In genomic region chr1:200967693-200968468, GRCh38 we compare ENCODE assay signal across 22 cellular contexts. TPM values are rescaled to one million over a fixed set of nuclear protein-coding genes. Genes with fewer than 3 reads are reported as not detected.
DNase-seq lines count a peak whose midpoint lies in the region; ATAC-seq and TF ChIP-seq lines count a peak whose summit lies in the region.
"Had no signal": no experiment of that assay in that cellular context is flagged by ENCODE, and none has a peak within 500 bp of the region (broad histone marks: within the 10 kb centered on the region; RNA-seq: fewer than 3 reads in every experiment).

No MANE protein-coding gene starts in this region.

- H2AFZ ChIP-seq in neuronal stem cell (ENCODE audit: low read length), result no peak overlapping the region

- peaks cover 7% of the 10 kb centered on the region for H4K20me1 ChIP-seq in BLaER1

- H2BK120ac ChIP-seq in neuronal stem cell (ENCODE audit: low read depth, low read length), result no peak overlapping the region

- peak overlapping the region in 4 of 5 experiments; percentile 53 to 91 (median 66) for H3K27ac Mint-ChIP-seq in brain
- H3K27ac Mint-ChIP-seq: HFFc6 had no signal

- H3K36me3 ChIP-seq in BLaER1 (peaks cover 23% of the 10 kb centered on the region), H7 (replicated peaks; ENCODE audit: control insufficient read depth, insufficient read depth, low read length) (no peaks in the 10 kb centered on the region), neuronal stem cell (replicated peaks in 1 of 2; ENCODE audit: control insufficient read depth in 2 of 2, insufficient read depth in 2 of 2, low read length in 2 of 2) (peaks cover 0 to 5% of the 10 kb centered on the region in 2 donors), WERI-Rb-1 (peaks cover 38% of the 10 kb centered on the region)

- no CpG with 5 or more reads among the region's 11 CpGs for WGBS in neuronal stem cell (ENCODE audit: extremely low coverage in 2 of 2, insufficient read length in 2 of 2, insufficient replicate concordance in 1 of 2), 2 donors

- peaks cover 0 to 4% (median 0%) of the 10 kb centered on the region in 5 experiments for H3K9me3 Mint-ChIP-seq in brain
- H3K9me3 Mint-ChIP-seq: HFFc6 had no signal

- H3K4me1 ChIP-seq in BLaER1 (peaks cover 41% of the 10 kb centered on the region), neuronal stem cell (ENCODE audit: control insufficient read depth in 2 of 2, insufficient read depth in 1 of 2, low read depth in 1 of 2, low read length in 2 of 2) (peaks cover 0 to 3% of the 10 kb centered on the region in 2 donors)

- no peak overlapping the region for H2BK15ac ChIP-seq in neuronal stem cell (ENCODE audit: low read length)

- H3K4me2 ChIP-seq in BLaER1 (no peak overlapping the region), neuronal stem cell (ENCODE audit: insufficient read depth, low read length, poor library complexity, severe bottlenecking) (no peak overlapping the region)

- H3K9me3 ChIP-seq in BLaER1, result no peaks in the 10 kb centered on the region
- no peaks in the 10 kb centered on the region for H3K9me3 ChIP-seq in neuronal stem cell (replicated peaks in 1 of 2; ENCODE audit: control insufficient read depth in 2 of 2, insufficient read depth in 1 of 2, low read depth in 1 of 2, low read length in 2 of 2)
- no peaks in the 10 kb centered on the region for H3K9me3 ChIP-seq in WERI-Rb-1 (ENCODE audit: severe bottlenecking)

- TF ChIP-seq CTCF in brain (conservative IDR thresholded peaks at IDR 0.05) (no peak), WERI-Rb-1 (IDR thresholded peaks at IDR 0.05; ENCODE audit: low read depth, low read length) (no peak)

- no peak overlapping the region for H4K91ac ChIP-seq in neuronal stem cell (ENCODE audit: low read depth, low read length, poor library complexity)

- no peaks in the 10 kb centered on the region for H3K79me1 ChIP-seq in neuronal stem cell (ENCODE audit: low read depth, low read length)

- peaks cover 3% of the 10 kb centered on the region for H3K36me3 Mint-ChIP-seq in brain

- H3K27me3 ChIP-seq in BLaER1, result no peaks in the 10 kb centered on the region
- no peaks in the 10 kb centered on the region for H3K27me3 ChIP-seq in H7 (ENCODE audit: control insufficient read depth, insufficient read depth, low read length)
- H3K27me3 ChIP-seq in neuronal stem cell (ENCODE audit: control insufficient read depth in 3 of 3, insufficient read depth in 3 of 3, low read depth in 1 of 3, low read length in 3 of 3), result no peaks in the 10 kb centered on the region
- no peaks in the 10 kb centered on the region for H3K27me3 ChIP-seq in WERI-Rb-1 (ENCODE audit: insufficient read depth, low read depth, severe bottlenecking)

- no peak overlapping the region for H3K4ac ChIP-seq in neuronal stem cell (ENCODE audit: low read length)

- H3K27me3 Mint-ChIP-seq in brain, result peaks cover 12% of the 10 kb centered on the region

- peaks cover 14% of the 10 kb centered on the region for H3K4me1 Mint-ChIP-seq in brain

- peak overlapping the region; percentile 58 for H3K18ac ChIP-seq in neuronal stem cell (ENCODE audit: low read length)

- H2BK5ac ChIP-seq in neuronal stem cell (ENCODE audit: low read length), result no peak overlapping the region

- H2BK12ac ChIP-seq in neuronal stem cell (ENCODE audit: low read length), result no peak overlapping the region

- H3K14ac ChIP-seq in neuronal stem cell (ENCODE audit: low read length), result no peak overlapping the region

- H3K23ac ChIP-seq in neuronal stem cell (ENCODE audit: low read depth, low read length, poor library complexity), result peak overlapping the region; percentile 75

- peak overlapping the region; percentile 26; the same call in 1 of the 2 replicates for H3K27ac ChIP-seq in BLaER1
- no peak overlapping the region for H3K27ac ChIP-seq in neuronal stem cell (replicated peaks; ENCODE audit: low read length)
- no peak overlapping the region for H3K27ac ChIP-seq in WERI-Rb-1
- H3K27ac ChIP-seq: HL-60 had no signal

- no peak overlapping the region for H3K4me3 ChIP-seq in BLaER1
- no peak overlapping the region for H3K4me3 ChIP-seq in H7 (ENCODE audit: insufficient read depth, low read depth, low read length)
- no peak overlapping the region for H3K4me3 ChIP-seq in neuronal stem cell (ENCODE audit: low read length in 2 of 2)
- H3K4me3 ChIP-seq in WERI-Rb-1 (ENCODE audit: low read depth, low read length), result no peak overlapping the region

- DNase-seq in H7, result peak; percentile 34
- no peak for DNase-seq in neuronal stem cell (ENCODE audit: low spot score)
- DNase-seq in WERI-Rb-1, result no peak
- DNase-seq: C1 segment of cervical spinal cord, HFFc6, KBM-7, MM.1S, NCI-H1092 treated with DMSO at 0.1 percent for 48 hours, NCI-H1694, NCI-H2081, NCI-H2171, NCI-H345, NCI-H524 treated with DMSO at 0.1 percent for 48 hours, NCI-H82, SIG-M5 had no signal

- peak overlapping the region; percentile 26 for H4K8ac ChIP-seq in neuronal stem cell (ENCODE audit: low read depth, low read length)

- H3K4me3 Mint-ChIP-seq in brain, result no peak overlapping the region
- H3K4me3 Mint-ChIP-seq: HFFc6 had no signal

- H2AK5ac ChIP-seq in neuronal stem cell (ENCODE audit: low read depth, low read length), result peak overlapping the region; percentile 49

- H3K9ac ChIP-seq in BLaER1 (no peak overlapping the region), neuronal stem cell (ENCODE audit: low read depth, low read length, poor library complexity) (no peak overlapping the region)

- no peak for ATAC-seq in HG03439 (IDR thresholded peaks at IDR 0.05; ENCODE audit: unreplicated experiment)
- ATAC-seq in GM19023 (IDR thresholded peaks at IDR 0.05; ENCODE audit: unreplicated experiment), result no peak
- ATAC-seq: HepG2, Panc1 had no signal

RNA-seq across cellular contexts. Expression of gene KIF21B, which starts 55.6 kb away (rescaled TPM):
- total RNA-seq in H7 (2014; rRNA removed; shearing (Covaris generic)), result 12.7 and 14.1 TPM in 2 replicates
- 34.3 TPM for polyA plus RNA-seq in brain (ENCODE audit: insufficient read depth, low read depth, low replicate concordance)
- 8.0 TPM for polyA plus RNA-seq in neuronal stem cell (2013, experiment 1 of 2)
- 8.0 TPM for polyA plus RNA-seq in neuronal stem cell (2013, experiment 2 of 2)
- total RNA-seq: HFFc6 had no signal
